ENCODE assay signal across 10 cellular contexts in genomic region chr15:89673162-89673506, GRCh38. TPM values are rescaled to one million over a fixed set of nuclear protein-coding genes. Genes with fewer than 3 reads are reported as not detected.
DNase-seq lines count a peak whose midpoint lies in the region; ATAC-seq, FAIRE-seq and TF ChIP-seq lines count a peak whose summit lies in the region.
"Had no signal": no experiment of that assay in that cellular context is flagged by ENCODE, and none has a peak within 500 bp of the region (broad histone marks: within the 10 kb centered on the region; RNA-seq: fewer than 3 reads in every experiment).

No MANE protein-coding gene starts in this region.

- H3K27ac ChIP-seq in Karpas-422 (ENCODE audit: low read length) = no peak overlapping the region
- no peak overlapping the region for H3K27ac ChIP-seq in trophoblast cell (ENCODE audit: low read depth, low read length)

- no peak overlapping the region for H3K4ac ChIP-seq in trophoblast cell (ENCODE audit: low read depth, low read length)

- WGBS in trophoblast cell (ENCODE audit: extremely low coverage, insufficient coverage, insufficient read length) = no CpG with 5 or more reads among the region's 12 CpGs

- H3K23ac ChIP-seq in trophoblast cell (ENCODE audit: low read length) = no peak overlapping the region

- H2AFZ ChIP-seq in Karpas-422 (ENCODE audit: low read length) (no peak overlapping the region), trophoblast cell (ENCODE audit: insufficient read depth, low read length, poor library complexity) (no peak overlapping the region)

- peak; percentile 21 to 28 for DNase-seq in NCI-H524 (lab: John Stamatoyannopoulos, UW)
- no peak for DNase-seq in NCI-H524 treated with DMSO at 0.1 percent for 48 hours (lab: John Stamatoyannopoulos, UW)
- peak; percentile 84 for DNase-seq in Karpas-422
- peak; percentile 6 for DNase-seq in bronchial epithelial cell (ENCODE audit: low read depth)
- peak; percentile 69 to 75 for DNase-seq in trophoblast cell
- DNase-seq in NCI-H446 treated with DMSO at 0.1 percent for 48 hours (lab: John Stamatoyannopoulos, UW) = no peak
- DNase-seq in SW480 (ENCODE audit: low spot score) = no peak

- no peak overlapping the region for H2AK5ac ChIP-seq in trophoblast cell (ENCODE audit: low read length)

- no peak overlapping the region for H2BK12ac ChIP-seq in trophoblast cell (ENCODE audit: low read length)

- no peak overlapping the region for H3K18ac ChIP-seq in trophoblast cell (ENCODE audit: low read length)

- H4K91ac ChIP-seq in trophoblast cell (ENCODE audit: low read depth, low read length) = no peak overlapping the region

- no peaks in the 10 kb centered on the region for H3K9me3 ChIP-seq in Karpas-422 (ENCODE audit: low read length)
- peaks cover 1% of the 10 kb centered on the region for H3K9me3 ChIP-seq in trophoblast cell (ENCODE audit: insufficient read depth, low read depth, low read length)

- H2BK5ac ChIP-seq in trophoblast cell (ENCODE audit: low read depth, low read length, poor library complexity) = no peak overlapping the region

- H3K27me3 ChIP-seq in Karpas-422 (ENCODE audit: low read length) (no peaks in the 10 kb centered on the region), bronchial epithelial cell (ENCODE audit: control insufficient read depth, insufficient read depth, low read length) (no peaks in the 10 kb centered on the region), trophoblast cell (ENCODE audit: insufficient read depth, low read length) (no peaks in the 10 kb centered on the region)

- H4K20me1 ChIP-seq in Karpas-422 (ENCODE audit: insufficient read depth, low read depth, low read length) = no peaks in the 10 kb centered on the region

- H3K36me3 ChIP-seq in Karpas-422 (ENCODE audit: insufficient read depth, low read length) (no peaks in the 10 kb centered on the region), bronchial epithelial cell (ENCODE audit: control insufficient read depth, insufficient read depth, low read length) (no peaks in the 10 kb centered on the region), trophoblast cell (ENCODE audit: control insufficient read depth in 1 of 2, insufficient read depth in 2 of 2, low read length in 2 of 2) (no peaks in the 10 kb centered on the region)

- H3K9ac ChIP-seq in Karpas-422 (ENCODE audit: low read length) = no peak overlapping the region
- H3K9ac ChIP-seq in trophoblast cell (ENCODE audit: low read length) = no peak overlapping the region

- H2BK120ac ChIP-seq in trophoblast cell (ENCODE audit: insufficient read depth, low read length, poor library complexity) = no peak overlapping the region

- no peak overlapping the region for H3K4me2 ChIP-seq in Karpas-422 (ENCODE audit: low read depth, low read length, poor library complexity, severe bottlenecking)
- no peak overlapping the region for H3K4me2 ChIP-seq in trophoblast cell (ENCODE audit: low read length)

- H3K14ac ChIP-seq in trophoblast cell (ENCODE audit: low read length) = no peak overlapping the region

- TF ChIP-seq CTCF in bronchial epithelial cell (IDR thresholded peaks at IDR 0.05; ENCODE audit: insufficient read depth, low read length, severe bottlenecking) = peak; percentile 47

- no peak overlapping the region for H4K12ac ChIP-seq in trophoblast cell (ENCODE audit: low read depth, low read length)

- H3K4me1 ChIP-seq in Karpas-422 (ENCODE audit: low read length) (no peaks in the 10 kb centered on the region), trophoblast cell (ENCODE audit: control insufficient read depth in 1 of 2, insufficient read depth in 2 of 2, low read length in 2 of 2) (no peaks in the 10 kb centered on the region)

- H3K79me1 ChIP-seq in trophoblast cell (ENCODE audit: low read length) = no peaks in the 10 kb centered on the region

- no peak overlapping the region for H4K8ac ChIP-seq in trophoblast cell (ENCODE audit: low read depth, low read length)

- ATAC-seq in GM21515 (IDR thresholded peaks at IDR 0.05; ENCODE audit: unreplicated experiment) = no peak

- H3K9me2 ChIP-seq in Karpas-422 (replicated peaks; ENCODE audit: insufficient read depth, low read length) = no peaks in the 10 kb centered on the region

- H3K79me2 ChIP-seq in Karpas-422 (ENCODE audit: low read length) (no peaks in the 10 kb centered on the region), trophoblast cell (ENCODE audit: control insufficient read depth, insufficient read depth, low read length, poor library complexity) (no peaks in the 10 kb centered on the region)

- no peak overlapping the region for H3K4me3 ChIP-seq in Karpas-422 (ENCODE audit: low read length)
- no peak overlapping the region for H3K4me3 ChIP-seq in bronchial epithelial cell (ENCODE audit: low read depth, low read length)
- no peak overlapping the region for H3K4me3 ChIP-seq in trophoblast cell (ENCODE audit: low read depth, low read length)

- no peak for FAIRE-seq in bronchial epithelial cell (lab: Jason Lieb, UNC)

RNA-seq across cellular contexts. Expression of gene PLIN1, which starts 6.0 kb away (rescaled TPM):
- not detected in 2 replicates for total RNA-seq in Karpas-422 (2014; rRNA removed; shearing (Covaris generic); ENCODE audit: low replicate concordance)
- under 0.01 and 0.51 TPM in 2 replicates for total RNA-seq in bronchial epithelial cell
- 0.11 and 0.21 TPM in 2 replicates for polyA plus RNA-seq in trophoblast cell (2013)
- total RNA-seq: T-helper 2 cell treated with Interferon-gamma antibody and Interleukin-4, amounts not matched to agents 100 ng/mL and 5 ng/mL, for 36 hours had no signal

RNA-seq across cellular contexts. Expression of gene PEX11A, which starts 17.4 kb away (rescaled TPM):
- total RNA-seq in Karpas-422 (2014; rRNA removed; shearing (Covaris generic); ENCODE audit: low replicate concordance) = not detected in 2 replicates
- 5.8 and 10.0 TPM in 2 replicates for total RNA-seq in bronchial epithelial cell
- polyA plus RNA-seq in trophoblast cell (2013) = 1.5 and 2.0 TPM in 2 replicates

RNA-seq across cellular contexts. Expression of gene WDR93, which starts 17.5 kb away (rescaled TPM):
- not detected in 2 replicates for total RNA-seq in Karpas-422 (2014; rRNA removed; shearing (Covaris generic); ENCODE audit: low replicate concordance)
- not detected in 2 replicates for total RNA-seq in bronchial epithelial cell
- polyA plus RNA-seq in trophoblast cell (2013) = 0.03 and 0.11 TPM in 2 replicates
- total RNA-seq: mononuclear cell; T-helper 2 cell treated with Interferon-gamma antibody and Interleukin-4, amounts not matched to agents 100 ng/mL and 5 ng/mL, for 36 hours had no signal

RNA-seq across cellular contexts. Expression of gene KIF7, which starts 17.9 kb away (rescaled TPM):
- not detected in 2 replicates for total RNA-seq in Karpas-422 (2014; rRNA removed; shearing (Covaris generic); ENCODE audit: low replicate concordance)
- total RNA-seq in bronchial epithelial cell = 1.3 and 2.1 TPM in 2 replicates
- polyA plus RNA-seq in trophoblast cell (2013) = 3.2 and 3.3 TPM in 2 replicates

Comparison
In these comparisons a context has a peak if more than half of its experiments do, and no peak if none do; other contexts are left out.
1. DNase-seq: peak in NCI-H524 (2 of 2), Karpas-422 (single experiment), bronchial epithelial cell (single experiment) and trophoblast cell (2 of 2); none in NCI-H524 treated with DMSO at 0.1 percent for 48 hours (single experiment), NCI-H446 treated with DMSO at 0.1 percent for 48 hours (single experiment) and SW480 (single experiment).